ENCODE assay signal across 8 cellular contexts in the genomic region with DNA sequence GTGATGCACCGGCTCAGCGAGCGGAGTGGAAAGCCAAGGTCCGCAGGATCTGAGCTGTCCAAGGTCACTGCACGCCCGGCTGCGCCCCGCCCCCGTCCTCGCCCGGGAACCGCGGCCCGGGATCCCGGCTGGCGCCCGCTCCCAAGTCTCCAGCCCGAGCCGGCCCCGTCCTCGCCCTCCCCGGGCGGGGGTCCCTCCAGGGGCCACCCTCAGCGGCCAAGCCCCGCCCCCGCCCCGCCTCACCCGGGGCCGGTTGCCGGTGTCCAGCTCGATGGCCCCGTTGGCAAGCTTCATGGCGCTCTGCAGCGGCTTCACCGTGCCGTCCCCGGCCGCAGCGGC. TPM values are rescaled to one million over a fixed set of nuclear protein-coding genes. Genes with fewer than 3 reads are reported as not detected.
A peak's percentile ranks its signal among the peaks of the same experiment; 100 is the strongest.
DNase-seq lines count a peak whose midpoint lies in the region; ATAC-seq and TF ChIP-seq lines count a peak whose summit lies in the region.

No MANE protein-coding gene starts in this region.

- H3K36me3 Mint-ChIP-seq in natural killer cell, result no peaks in the 10 kb centered on the region

- peak overlapping the region; percentile 91 for H3K27ac ChIP-seq in RWPE2 (ENCODE audit: poor library complexity, severe bottlenecking)

- DNase-seq in NCI-H2171 treated with DMSO at 0.1 percent for 48 hours (lab: John Stamatoyannopoulos, UW) (peak; percentile 57), NCI-H2171 (lab: John Stamatoyannopoulos, UW) (no peak), RWPE2 (ENCODE audit: low spot score) (peak; percentile 65), epithelial cell of proximal tubule (ENCODE audit: low read depth) (no peak), natural killer cell (no peak), GF-D8 (lab: John Stamatoyannopoulos, UW) (no peak)
- DNase-seq in activated effector memory CD4-positive, alpha-beta T cell treated with anti-CD3 and anti-CD28 coated beads, Interleukin-2, amount 50 U/mL, for 16 hours, result no peak

- peak overlapping the region; percentile 59 to 63 for H3K27ac Mint-ChIP-seq in natural killer cell

- peaks cover 18% of the 10 kb centered on the region for H3K4me1 ChIP-seq in RWPE2 (ENCODE audit: insufficient read depth, poor library complexity, severe bottlenecking)

- intact Hi-C loops in natural killer cell (cut with micrococcal nuclease), result loop anchor here (5.0 kb wide), 1 partner anchor 142 kb away; no protein-coding TSS in a partner anchor

- no peaks in the 10 kb centered on the region for H3K9me3 ChIP-seq in RWPE2 (ENCODE audit: severe bottlenecking)

- peak overlapping the region; percentile 77 for H3K4me3 Mint-ChIP-seq in natural killer cell

- peaks cover 20 to 40% of the 10 kb centered on the region in 2 donors for H3K4me1 Mint-ChIP-seq in natural killer cell

- peaks cover 30% of the 10 kb centered on the region for H3K36me3 ChIP-seq in RWPE2 (ENCODE audit: low read depth)

- no peaks in the 10 kb centered on the region for H3K27me3 ChIP-seq in RWPE2 (ENCODE audit: insufficient read depth, poor library complexity, severe bottlenecking)

- peak overlapping the region; percentile 79 for H3K4me3 ChIP-seq in RWPE2 (ENCODE audit: severe bottlenecking)
- peak overlapping the region; percentile 69 for H3K4me3 ChIP-seq in epithelial cell of proximal tubule (ENCODE audit: low read depth, low read length)

- ATAC-seq in HG02678 (IDR thresholded peaks at IDR 0.05; ENCODE audit: unreplicated experiment), result peak; percentile 14
- peak; percentile 3 for ATAC-seq in RWPE2 (ENCODE audit: low read depth)
- no peak for ATAC-seq in natural killer cell

- H3K9me3 Mint-ChIP-seq in natural killer cell, result no peaks in the 10 kb centered on the region

- no peaks in the 10 kb centered on the region for H3K27me3 Mint-ChIP-seq in natural killer cell (ENCODE audit: low read depth in 2 of 2)

- TF ChIP-seq CTCF in RWPE2 (IDR thresholded peaks at IDR 0.05; ENCODE audit: poor library complexity, severe bottlenecking), result no peak
- no peak for TF ChIP-seq CTCF in epithelial cell of proximal tubule (conservative IDR thresholded peaks at IDR 0.05; ENCODE audit: low read depth, low read length)
- no peak for TF ChIP-seq CTCF in natural killer cell (IDR thresholded peaks at IDR 0.05)

RNA-seq across cellular contexts. Expression of a gene that starts 0.2 kb away (rescaled TPM):
- total RNA-seq in epithelial cell of proximal tubule (3.8 and 11.4 TPM in 2 replicates), natural killer cell (10 to 100 TPM; 31.7 to 43.0 (median 35.4) TPM)

RNA-seq across cellular contexts. Expression of a gene that starts 0.8 kb away (rescaled TPM):
- 10.1 and 21.6 TPM in 2 replicates for total RNA-seq in epithelial cell of proximal tubule
- total RNA-seq in natural killer cell, result 100 to 1,000 TPM; 146 to 206 (median 186) TPM

RNA-seq across cellular contexts. Expression of a gene that starts 19.0 kb away (rescaled TPM):
- total RNA-seq in epithelial cell of proximal tubule (16.5 and 39.3 TPM in 2 replicates), natural killer cell (10 to 100 TPM; 23.1 to 37.9 (median 24.0) TPM)

RNA-seq across cellular contexts. Expression of a gene that starts 34.0 kb away (rescaled TPM):
- total RNA-seq in epithelial cell of proximal tubule (35.1 and 57.2 TPM in 2 replicates), natural killer cell (100 to 1,000 TPM; 102 to 123 (median 114) TPM)

Comparison
In these comparisons a context has a peak if more than half of its experiments do, and no peak if none do; other contexts are left out.
1. DNase-seq: peak in NCI-H2171 treated with DMSO at 0.1 percent for 48 hours (single experiment) and RWPE2 (single experiment); none in NCI-H2171 (single experiment), epithelial cell of proximal tubule (single experiment), natural killer cell (single experiment), activated effector memory CD4-positive, alpha-beta T cell treated with anti-CD3 and anti-CD28 coated beads, Interleukin-2, amount 50 U/mL, for 16 hours (single experiment) and GF-D8 (single experiment).
2. ATAC-seq: peak in HG02678 (single experiment) and RWPE2 (single experiment); none in natural killer cell (0 of 3).